Comparison of ENCODE assay signal across 3 cellular contexts in genomic region chr17:18499100-18499499, GRCh38. TPM values are rescaled to one million over a fixed set of nuclear protein-coding genes. Genes with fewer than 3 reads are reported as not detected.
"Had no signal": no experiment of that assay in that cellular context is flagged by ENCODE, and none has a peak within 500 bp of the region (broad histone marks: within the 10 kb centered on the region; RNA-seq: fewer than 3 reads in every experiment).

No MANE protein-coding gene starts in this region.

RNA-seq across cellular contexts. Expression of gene LGALS9C, which starts 22.5 kb away (rescaled TPM):
- total RNA-seq: LHCN-M2, M059J, MCF 10A had no signal
